16 cellular contexts compared by ENCODE assay signal in genomic region chr1:16061255-16061654, GRCh38. TPM values are rescaled to one million over a fixed set of nuclear protein-coding genes. Genes with fewer than 3 reads are reported as not detected.
DNase-seq lines count a peak whose midpoint lies in the region; ATAC-seq and TF ChIP-seq lines count a peak whose summit lies in the region.
"Had no signal": no experiment of that assay in that cellular context is flagged by ENCODE, and none has a peak within 500 bp of the region (broad histone marks: within the 10 kb centered on the region; RNA-seq: fewer than 3 reads in every experiment).

No MANE protein-coding gene starts in this region.

- no peak overlapping the region for H3K27ac ChIP-seq in Karpas-422 (ENCODE audit: low read length)
- H3K27ac ChIP-seq: A549, C4-2B had no signal

- DNase-seq in Karpas-422, result peak; percentile 75
- peak; percentile 30 for DNase-seq in NCI-H2171 (lab: John Stamatoyannopoulos, UW)
- DNase-seq in epithelial cell of esophagus (ENCODE audit: low read depth), result peak; percentile 13
- no peak for DNase-seq in progenitor cell of endocrine pancreas (ENCODE audit: low spot score, unreplicated experiment)
- DNase-seq in GDM1 (lab: John Stamatoyannopoulos, UW), result no peak
- no peak for DNase-seq in NCI-H510A (lab: John Stamatoyannopoulos, UW)
- DNase-seq: BE2C; CD4-positive, alpha-beta memory T cell; DMS53; HCEC 1CT had no signal

- no peaks in the 10 kb centered on the region for H4K20me1 ChIP-seq in Karpas-422 (ENCODE audit: insufficient read depth, low read depth, low read length)

- no peak overlapping the region for H3K4me3 Mint-ChIP-seq in progenitor cell of endocrine pancreas (ENCODE audit: low read depth)
- H3K4me3 Mint-ChIP-seq: CD4-positive, alpha-beta memory T cell; IgD-negative memory B cell had no signal

- H2AFZ ChIP-seq in Karpas-422 (ENCODE audit: low read length), result no peak overlapping the region

- no peaks in the 10 kb centered on the region for H3K9me3 ChIP-seq in Karpas-422 (ENCODE audit: low read length)
- H3K9me3 ChIP-seq: A549, BE2C had no signal

- H3K9me3 Mint-ChIP-seq in progenitor cell of endocrine pancreas (ENCODE audit: low read depth), result no peaks in the 10 kb centered on the region
- H3K9me3 Mint-ChIP-seq: CD4-positive, alpha-beta memory T cell; IgD-negative memory B cell had no signal

- TF ChIP-seq CTCF in epithelial cell of esophagus (IDR thresholded peaks at IDR 0.05; ENCODE audit: insufficient read depth, low read depth, low read length, missing control alignments) (no peak), progenitor cell of endocrine pancreas (IDR thresholded peaks at IDR 0.05; ENCODE audit: unreplicated experiment) (no peak)

- H3K36me3 Mint-ChIP-seq in progenitor cell of endocrine pancreas (ENCODE audit: insufficient read depth), result no peaks in the 10 kb centered on the region
- H3K36me3 Mint-ChIP-seq: CD4-positive, alpha-beta memory T cell had no signal

- no peak for ATAC-seq in HG03342 (IDR thresholded peaks at IDR 0.05; ENCODE audit: unreplicated experiment)
- ATAC-seq: A549 had no signal

- H3K9me2 ChIP-seq in Karpas-422 (replicated peaks; ENCODE audit: insufficient read depth, low read length), result no peaks in the 10 kb centered on the region

- H3K27me3 ChIP-seq in Karpas-422 (ENCODE audit: low read length), result no peaks in the 10 kb centered on the region
- H3K27me3 ChIP-seq: BE2C had no signal

- peaks cover 12% of the 10 kb centered on the region for H3K4me1 Mint-ChIP-seq in progenitor cell of endocrine pancreas (ENCODE audit: low read depth)

- peak overlapping the region; percentile 35 for H3K4me2 ChIP-seq in Karpas-422 (ENCODE audit: low read depth, low read length, poor library complexity, severe bottlenecking)
- H3K4me2 ChIP-seq: A549 had no signal

- peak overlapping the region; percentile 6 for H3K27ac Mint-ChIP-seq in progenitor cell of endocrine pancreas
- H3K27ac Mint-ChIP-seq: CD4-positive, alpha-beta memory T cell had no signal

- H3K4me3 ChIP-seq in Karpas-422 (ENCODE audit: low read length) (no peak overlapping the region), epithelial cell of esophagus (ENCODE audit: low read length) (no peak overlapping the region)
- H3K4me3 ChIP-seq: A549 had no signal

- H3K36me3 ChIP-seq in Karpas-422 (ENCODE audit: insufficient read depth, low read length), result no peaks in the 10 kb centered on the region
- H3K36me3 ChIP-seq: BE2C had no signal

- H3K27me3 Mint-ChIP-seq in progenitor cell of endocrine pancreas, result peaks cover 27% of the 10 kb centered on the region

- peaks cover 12% of the 10 kb centered on the region for H3K4me1 ChIP-seq in Karpas-422 (ENCODE audit: low read length)
- H3K4me1 ChIP-seq: A549, BE2C had no signal

- H3K79me2 ChIP-seq in Karpas-422 (ENCODE audit: low read length), result no peaks in the 10 kb centered on the region

- H3K9ac ChIP-seq in Karpas-422 (ENCODE audit: low read length), result no peak overlapping the region

RNA-seq across cellular contexts. Expression of gene FAM131C, which starts 12.2 kb away (rescaled TPM):
- total RNA-seq in Karpas-422 (2014; rRNA removed; shearing (Covaris generic); ENCODE audit: low replicate concordance), result not detected in 2 replicates
- total RNA-seq in progenitor cell of endocrine pancreas, result 1.2 and 1.6 TPM in 2 replicates
- total RNA-seq: CD4-positive, alpha-beta memory T cell had no signal

RNA-seq across cellular contexts. Expression of gene CLCNKB, which starts 17.7 kb away (rescaled TPM):
- not detected in 2 replicates for total RNA-seq in Karpas-422 (2014; rRNA removed; shearing (Covaris generic); ENCODE audit: low replicate concordance)
- total RNA-seq in progenitor cell of endocrine pancreas, result 1.5 and 2.3 TPM in 2 replicates
- total RNA-seq: CD4-positive, alpha-beta memory T cell; H4; HT1080 had no signal

RNA-seq across cellular contexts. Expression of gene CLCNKA, which starts 39.4 kb away (rescaled TPM):
- not detected in 2 replicates for total RNA-seq in Karpas-422 (2014; rRNA removed; shearing (Covaris generic); ENCODE audit: low replicate concordance)
- total RNA-seq in progenitor cell of endocrine pancreas, result 2.2 and 2.4 TPM in 2 replicates
- total RNA-seq: CD4-positive, alpha-beta memory T cell; H4; HT1080 had no signal

RNA-seq across cellular contexts. Expression of gene HSPB7, which starts 43.4 kb away (rescaled TPM):
- not detected in 2 replicates for total RNA-seq in Karpas-422 (2014; rRNA removed; shearing (Covaris generic); ENCODE audit: low replicate concordance)
- total RNA-seq in progenitor cell of endocrine pancreas, result not detected in 2 replicates
- total RNA-seq: CD4-positive, alpha-beta memory T cell; H4; HT1080 had no signal

RNA-seq across cellular contexts. Expression of gene SRARP, which starts 57.2 kb away (rescaled TPM):
- 0.04 TPM in 1 of 2 replicates, not detected in the other for total RNA-seq in Karpas-422 (2014; rRNA removed; shearing (Covaris generic); ENCODE audit: low replicate concordance)
- not detected in 2 replicates for total RNA-seq in progenitor cell of endocrine pancreas
- total RNA-seq: CD4-positive, alpha-beta memory T cell; H4; HT1080 had no signal

Comparison
In these comparisons a context has a peak if more than half of its experiments do, and no peak if none do; other contexts are left out.
1. DNase-seq: peak in Karpas-422 (single experiment), NCI-H2171 (single experiment) and epithelial cell of esophagus (single experiment); none in progenitor cell of endocrine pancreas (single experiment), GDM1 (single experiment) and NCI-H510A (single experiment).